ENCODE assay signal across 10 cellular contexts in the genomic region with DNA sequence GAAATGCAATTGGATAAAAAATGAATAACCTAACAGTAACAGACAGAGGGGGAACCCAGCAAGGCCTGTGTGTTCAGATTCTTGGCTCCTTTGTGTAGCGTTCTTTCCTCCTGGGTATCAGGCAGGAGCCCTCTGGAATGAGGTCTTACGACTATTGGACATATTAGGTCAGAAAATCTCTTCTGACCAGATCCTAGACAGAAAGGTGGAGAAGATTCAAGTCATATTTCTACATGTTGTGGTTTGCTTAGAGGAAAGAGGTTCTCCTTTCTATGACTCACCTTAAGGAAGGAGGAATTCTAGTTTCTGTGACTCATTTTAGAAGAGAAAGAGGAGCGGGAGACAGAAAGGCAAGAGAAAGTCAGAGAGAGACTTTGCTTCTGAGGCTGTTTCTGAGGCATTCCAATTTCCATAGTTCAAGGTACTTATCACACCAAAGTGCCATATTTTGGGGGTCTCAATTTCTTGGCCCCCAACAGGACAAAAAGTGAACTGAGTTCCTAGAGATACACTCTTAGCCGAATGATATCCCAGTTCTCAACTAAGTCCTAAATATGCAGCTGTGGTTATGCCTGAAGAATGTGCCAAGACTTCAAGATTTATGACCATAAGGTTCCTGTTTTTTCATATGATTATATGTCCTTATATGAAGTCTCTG.
A peak's percentile ranks its signal among the peaks of the same experiment; 100 is the strongest.
DNase-seq lines count a peak whose midpoint lies in the region; ATAC-seq, FAIRE-seq and TF ChIP-seq lines count a peak whose summit lies in the region.
"Had no signal": no experiment of that assay in that cellular context is flagged by ENCODE, and none has a peak within 500 bp of the region (broad histone marks: within the 10 kb centered on the region; RNA-seq: fewer than 3 reads in every experiment).

No MANE protein-coding gene starts in this region.

- 58% methylated on average over 4 of the region's 4 CpGs for WGBS in GM12878 (ENCODE audit: insufficient coverage, insufficient replicate concordance, low lambda C conversion rate, missing lambda C conversion rate)

- SMC1A ChIA-PET in GM12878 (lab: Charles Lee; ENCODE audit: uncharacterized antibody, unreplicated experiment): no interaction called here

- no peak for TF ChIP-seq POLR2A in GM12878 (IDR thresholded peaks at IDR 0.05; ENCODE audit: low read depth, low read length)

- H3K27me3 Mint-ChIP-seq in activated naive CD4-positive, alpha-beta T cell treated with anti-CD3 and anti-CD28 coated beads, Interleukin-2, amount 10 ng/mL, durations not matched to agents 7 days and 5 days: peaks cover 7% of the 10 kb centered on the region
- H3K27me3 Mint-ChIP-seq in type B pancreatic cell: no peaks in the 10 kb centered on the region
- H3K27me3 Mint-ChIP-seq: T-cell had no signal

- in situ Hi-C loops in GM12878 (cut with MboI): no loop called here

- no peak overlapping the region for H3K27ac Mint-ChIP-seq in activated naive CD4-positive, alpha-beta T cell treated with anti-CD3 and anti-CD28 coated beads, Interleukin-2, amount 50 U/mL, for 72 hours
- H3K27ac Mint-ChIP-seq in activated naive CD4-positive, alpha-beta T cell treated with anti-CD3 and anti-CD28 coated beads, Interleukin-2, amount 10 ng/mL, durations not matched to agents 7 days and 5 days: no peak overlapping the region
- H3K27ac Mint-ChIP-seq in type B pancreatic cell: peak overlapping the region; percentile 61
- H3K27ac Mint-ChIP-seq: T-cell had no signal

- no peak for DNase-seq in activated naive CD4-positive, alpha-beta T cell treated with anti-CD3 and anti-CD28 coated beads, Interleukin-2, amount 50 U/mL, for 72 hours (ENCODE audit: low spot score in 2 of 2)
- no peak for DNase-seq in activated naive CD4-positive, alpha-beta T cell treated with anti-CD3 and anti-CD28 coated beads, Interleukin-2, amount 10 ng/mL, durations not matched to agents 7 days and 5 days
- no peak for DNase-seq in GM12878 (ENCODE audit: low read depth, low spot score)
- DNase-seq in type B pancreatic cell (ENCODE audit: extremely low spot score, unreplicated experiment): no peak
- DNase-seq in NCI-H748 (lab: John Stamatoyannopoulos, UW; ENCODE audit: unreplicated experiment): no peak
- DNase-seq in NCI-H774 (lab: John Stamatoyannopoulos, UW): no peak
- DNase-seq in epidermal melanocyte (ENCODE audit: insufficient read length, low spot score): no peak
- DNase-seq: T-cell had no signal

- peak overlapping the region; percentile 22; the same call in 1 of the 2 replicates for H3K4me2 ChIP-seq in GM12878 (ENCODE audit: control insufficient read depth, insufficient read depth)

- H3K27ac ChIP-seq in GM12878 (ENCODE audit: control insufficient read depth, insufficient read depth): no peak overlapping the region
- H3K27ac ChIP-seq: C4-2B had no signal

- TF ChIP-seq EP300 in GM12878 (IDR thresholded peaks at IDR 0.05; ENCODE audit: borderline replicate concordance in 1 of 2, control insufficient read depth in 1 of 2, low read depth in 2 of 2, low read length in 2 of 2): no peak

- POLR2A ChIA-PET in GM12878 (lab: Charles Lee): no interaction called here

- no peaks in the 10 kb centered on the region for H3K36me3 Mint-ChIP-seq in activated naive CD4-positive, alpha-beta T cell treated with anti-CD3 and anti-CD28 coated beads, Interleukin-2, amount 50 U/mL, for 72 hours
- no peaks in the 10 kb centered on the region for H3K36me3 Mint-ChIP-seq in activated naive CD4-positive, alpha-beta T cell treated with anti-CD3 and anti-CD28 coated beads, Interleukin-2, amount 10 ng/mL, durations not matched to agents 7 days and 5 days
- H3K36me3 Mint-ChIP-seq in type B pancreatic cell: no peaks in the 10 kb centered on the region
- H3K36me3 Mint-ChIP-seq: T-cell had no signal

- H3K27me3 ChIP-seq in GM12878 (replicated peaks in 1 of 2; ENCODE audit: control insufficient read depth in 2 of 2, insufficient read depth in 2 of 2, low read length in 1 of 2): no peaks in the 10 kb centered on the region

- no peaks in the 10 kb centered on the region for H3K4me1 ChIP-seq in GM12878 (ENCODE audit: control insufficient read depth, insufficient read depth, low read length)

- H3K4me3 Mint-ChIP-seq in activated naive CD4-positive, alpha-beta T cell treated with anti-CD3 and anti-CD28 coated beads, Interleukin-2, amount 10 ng/mL, durations not matched to agents 7 days and 5 days: no peak overlapping the region
- no peak overlapping the region for H3K4me3 Mint-ChIP-seq in type B pancreatic cell
- H3K4me3 Mint-ChIP-seq: T-cell had no signal

- no peaks in the 10 kb centered on the region for H4K20me1 ChIP-seq in GM12878 (ENCODE audit: control insufficient read depth, insufficient read depth)

- H3K79me2 ChIP-seq in GM12878 (ENCODE audit: control insufficient read depth, insufficient read depth, low read length): no peaks in the 10 kb centered on the region

- RAD21 ChIA-PET in GM12878 (lab: Charles Lee; ENCODE audit: unreplicated experiment): no interaction called here

- no peak overlapping the region for H2AFZ ChIP-seq in GM12878 (ENCODE audit: control insufficient read depth, low read depth, low read length)

- no peak for TF ChIP-seq CTCF in GM12878 (IDR thresholded peaks at IDR 0.05 in 2 of 3, conservative IDR thresholded peaks at IDR 0.05 in 1 of 3; ENCODE audit: control insufficient read depth in 2 of 3, extremely low read depth in 1 of 3, insufficient read depth in 1 of 3, low read depth in 3 of 3, low read length in 3 of 3)
- TF ChIP-seq CTCF in type B pancreatic cell (conservative IDR thresholded peaks at IDR 0.05): peak; percentile 39

- no peaks in the 10 kb centered on the region for H3K9me3 ChIP-seq in GM12878 (replicated peaks; ENCODE audit: control insufficient read depth, insufficient read depth, low read length)

- intact Hi-C loops in GM12878 (cut with micrococcal nuclease; ENCODE audit: unreplicated experiment): no loop called here

- H3K4me3 ChIP-seq in GM12878: no peak overlapping the region

- CTCF ChIA-PET in activated naive CD4-positive, alpha-beta T cell treated with anti-CD3 and anti-CD28 coated beads, Interleukin-2, amount 10 ng/mL, durations not matched to agents 7 days and 5 days (lab: Charles Lee): no interaction called here
- CTCF ChIA-PET in GM12878 (lab: Yijun Ruan, JAX): no interaction called here

- no peaks in the 10 kb centered on the region for H3K36me3 ChIP-seq in GM12878 (ENCODE audit: control insufficient read depth in 2 of 2, insufficient read depth in 2 of 2, low read length in 1 of 2)

- peak; percentile 85 to 87 for ATAC-seq in activated naive CD4-positive, alpha-beta T cell treated with anti-CD3 and anti-CD28 coated beads, Interleukin-2, amount 50 U/mL, for 72 hours
- ATAC-seq in HG03457 (IDR thresholded peaks at IDR 0.05; ENCODE audit: unreplicated experiment) (peak; percentile 88), GM12878 (peak; percentile 22)
- ATAC-seq: T-cell had no signal

- BruUV-seq in GM12878 (replicated peaks; lab: Mats Ljungman, UMichigan): no TSS peak

- FAIRE-seq in GM12878 (lab: Jason Lieb, UNC): peak; percentile 38

- no peaks in the 10 kb centered on the region for H3K9me3 Mint-ChIP-seq in activated naive CD4-positive, alpha-beta T cell treated with anti-CD3 and anti-CD28 coated beads, Interleukin-2, amount 50 U/mL, for 72 hours
- no peaks in the 10 kb centered on the region for H3K9me3 Mint-ChIP-seq in activated naive CD4-positive, alpha-beta T cell treated with anti-CD3 and anti-CD28 coated beads, Interleukin-2, amount 10 ng/mL, durations not matched to agents 7 days and 5 days
- H3K9me3 Mint-ChIP-seq in type B pancreatic cell: no peaks in the 10 kb centered on the region
- H3K9me3 Mint-ChIP-seq: T-cell had no signal

- TF ChIP-seq RAD21 in GM12878 (IDR thresholded peaks at IDR 0.05; ENCODE audit: insufficient read depth, low read depth, low read length): no peak

- no peak overlapping the region for H3K9ac ChIP-seq in GM12878 (ENCODE audit: control insufficient read depth, insufficient read depth, low read length)

- H3K4me1 Mint-ChIP-seq in activated naive CD4-positive, alpha-beta T cell treated with anti-CD3 and anti-CD28 coated beads, Interleukin-2, amount 10 ng/mL, durations not matched to agents 7 days and 5 days: no peaks in the 10 kb centered on the region
- no peaks in the 10 kb centered on the region for H3K4me1 Mint-ChIP-seq in type B pancreatic cell (ENCODE audit: unreplicated experiment)

TF ChIP-seq in GM12878, 131 proteins besides CTCF, POLR2A, EP300 and RAD21 (continues in another document):
- TF ChIP-seq NFIC (IDR thresholded peaks at IDR 0.05; ENCODE audit: low read depth, low read length) (peak; percentile 81), MEF2A (IDR thresholded peaks at IDR 0.05; ENCODE audit: insufficient read depth, low read depth, low read length) (0 out of 2 replicates have a peak, but pooled peaks have one; percentile 23), CREM (IDR thresholded peaks at IDR 0.05; ENCODE audit: low read depth) (0 out of 2 replicates have a peak, but pooled peaks have one; percentile 15), CEBPZ (IDR thresholded peaks at IDR 0.05; ENCODE audit: low read depth, low read length) (no peak)

Comparison
In these comparisons a context has a peak if more than half of its experiments do, and no peak if none do; other contexts are left out.
1. ATAC-seq: peak in every context shown above with its lines; median percentile 88 in HG03457; 86 in activated naive CD4-positive, alpha-beta T cell treated with anti-CD3 and anti-CD28 coated beads, Interleukin-2, amount 50 U/mL, for 72 hours; 22 in GM12878.